ENCODE assay signal across 8 cellular contexts in genomic region chr1:211625040-211625439, GRCh38. TPM values are rescaled to one million over a fixed set of nuclear protein-coding genes. Genes with fewer than 3 reads are reported as not detected.
DNase-seq lines count a peak whose midpoint lies in the region; ATAC-seq and TF ChIP-seq lines count a peak whose summit lies in the region.

No MANE protein-coding gene starts in this region.

- DNase-seq in CD4-positive, CD25-positive, alpha-beta regulatory T cell: peak in 2 of 3 donors; percentile 12 to 21
- no peak for DNase-seq in left lobe of liver (ENCODE audit: low spot score)
- DNase-seq in G401 (ENCODE audit: low spot score): no peak
- no peak for DNase-seq in stimulated activated naive CD8-positive, alpha-beta T cell treated with anti-CD3 and anti-CD28 coated beads, Interleukin-15, amount 100 ng/mL, for 72 hours
- no peak for DNase-seq in NCI-H2107 treated with DMSO at 0.1 percent for 48 hours (lab: John Stamatoyannopoulos, UW; ENCODE audit: unreplicated experiment)

- peaks cover 0 to 5% (median 0%) of the 10 kb centered on the region in 7 donors for H3K9me3 Mint-ChIP-seq in CD4-positive, CD25-positive, alpha-beta regulatory T cell
- H3K9me3 Mint-ChIP-seq in stimulated activated naive CD8-positive, alpha-beta T cell treated with anti-CD3 and anti-CD28 coated beads, Interleukin-15, amount 100 ng/mL, for 72 hours: no peaks in the 10 kb centered on the region

- H3K4me1 Mint-ChIP-seq in CD4-positive, CD25-positive, alpha-beta regulatory T cell: peaks cover 6 to 20% (median 10%) of the 10 kb centered on the region in 4 donors
- peaks cover 10% of the 10 kb centered on the region for H3K4me1 Mint-ChIP-seq in stimulated activated naive CD8-positive, alpha-beta T cell treated with anti-CD3 and anti-CD28 coated beads, Interleukin-15, amount 100 ng/mL, for 72 hours

- H3K27ac ChIP-seq in CD4-positive, CD25-positive, alpha-beta regulatory T cell (ENCODE audit: insufficient read depth, low read length, poor library complexity, severe bottlenecking): no peak overlapping the region
- H3K27ac ChIP-seq in VCaP: no peak overlapping the region

- H3K27me3 Mint-ChIP-seq in CD4-positive, CD25-positive, alpha-beta regulatory T cell: no peaks in the 10 kb centered on the region
- H3K27me3 Mint-ChIP-seq in stimulated activated naive CD8-positive, alpha-beta T cell treated with anti-CD3 and anti-CD28 coated beads, Interleukin-15, amount 100 ng/mL, for 72 hours: peaks cover 8% of the 10 kb centered on the region

- H3K4me3 ChIP-seq in CD4-positive, CD25-positive, alpha-beta regulatory T cell (ENCODE audit: low read depth, low read length): no peak overlapping the region

- in situ Hi-C loops in G401 (cut with HindIII; ENCODE audit: low sequenced_read_pairs): no loop called here

- no peaks in the 10 kb centered on the region for H3K36me3 Mint-ChIP-seq in CD4-positive, CD25-positive, alpha-beta regulatory T cell

- H3K27me3 ChIP-seq in CD4-positive, CD25-positive, alpha-beta regulatory T cell (ENCODE audit: control insufficient read depth, insufficient read depth, low read length): no peaks in the 10 kb centered on the region

- H3K4me1 ChIP-seq in CD4-positive, CD25-positive, alpha-beta regulatory T cell (ENCODE audit: control insufficient read depth, insufficient read depth, low read length, poor library complexity, severe bottlenecking): peaks cover 6% of the 10 kb centered on the region

- no peak overlapping the region for H3K4me3 Mint-ChIP-seq in CD4-positive, CD25-positive, alpha-beta regulatory T cell
- H3K4me3 Mint-ChIP-seq in stimulated activated naive CD8-positive, alpha-beta T cell treated with anti-CD3 and anti-CD28 coated beads, Interleukin-15, amount 100 ng/mL, for 72 hours: no peak overlapping the region

- TF ChIP-seq CTCF in VCaP (conservative IDR thresholded peaks at IDR 0.05): 0 out of 2 replicates have a peak, but pooled peaks have one; percentile 23

- peak overlapping the region in 1 of 3 donors; percentile 1 for H3K27ac Mint-ChIP-seq in CD4-positive, CD25-positive, alpha-beta regulatory T cell
- H3K27ac Mint-ChIP-seq in stimulated activated naive CD8-positive, alpha-beta T cell treated with anti-CD3 and anti-CD28 coated beads, Interleukin-15, amount 100 ng/mL, for 72 hours: no peak overlapping the region

- H3K36me3 ChIP-seq in CD4-positive, CD25-positive, alpha-beta regulatory T cell (ENCODE audit: control insufficient read depth, insufficient read depth, low read length): no peaks in the 10 kb centered on the region

- H3K9me3 ChIP-seq in CD4-positive, CD25-positive, alpha-beta regulatory T cell (ENCODE audit: control insufficient read depth in 2 of 2, low read length in 2 of 2): no peaks in the 10 kb centered on the region

- peak in 1 of 2 donors; percentile 71 for ATAC-seq in CD4-positive, CD25-positive, alpha-beta regulatory T cell (ENCODE audit: low read depth in 2 of 2)
- ATAC-seq in HG02678 (IDR thresholded peaks at IDR 0.05; ENCODE audit: unreplicated experiment): peak; percentile 60
- ATAC-seq in left lobe of liver: peak; percentile 97
- ATAC-seq in stimulated activated naive CD8-positive, alpha-beta T cell treated with anti-CD3 and anti-CD28 coated beads, Interleukin-15, amount 100 ng/mL, for 72 hours: no peak
- ATAC-seq in HG02571 (IDR thresholded peaks at IDR 0.05; ENCODE audit: unreplicated experiment): no peak

RNA-seq across cellular contexts. Expression of gene SLC30A1, which starts 46.1 kb away (rescaled TPM):
- 8.1 TPM for total RNA-seq in CD4-positive, CD25-positive, alpha-beta regulatory T cell
- polyA plus RNA-seq in CD4-positive, CD25-positive, alpha-beta regulatory T cell: 1 to 10 TPM; 1.8 to 4.1 (median 3.0) TPM
- total RNA-seq in left lobe of liver: 48.6 TPM
- 14.3 and 16.6 TPM in 2 replicates for total RNA-seq in G401 (2014; rRNA removed; shearing (Covaris generic))

RNA-seq across cellular contexts. Expression of gene NEK2, which starts 50.4 kb away (rescaled TPM):
- total RNA-seq in CD4-positive, CD25-positive, alpha-beta regulatory T cell: 0.81 TPM
- polyA plus RNA-seq in CD4-positive, CD25-positive, alpha-beta regulatory T cell: 1 to 10 TPM in 3 of 4 donors, under 1 TPM in 1; 0.98 to 1.5 (median 1.5) TPM
- total RNA-seq in left lobe of liver: 0.13 TPM
- 38.2 and 42.5 TPM in 2 replicates for total RNA-seq in G401 (2014; rRNA removed; shearing (Covaris generic))

Comparison
In these comparisons a context has a peak if more than half of its experiments do, and no peak if none do; other contexts are left out.
1. ATAC-seq: peak in HG02678 (single experiment) and left lobe of liver (single experiment); none in stimulated activated naive CD8-positive, alpha-beta T cell treated with anti-CD3 and anti-CD28 coated beads, Interleukin-15, amount 100 ng/mL, for 72 hours (single experiment) and HG02571 (single experiment).
2. DNase-seq: peak in CD4-positive, CD25-positive, alpha-beta regulatory T cell (2 of 3); none in left lobe of liver (single experiment), G401 (single experiment), stimulated activated naive CD8-positive, alpha-beta T cell treated with anti-CD3 and anti-CD28 coated beads, Interleukin-15, amount 100 ng/mL, for 72 hours (0 of 2) and NCI-H2107 treated with DMSO at 0.1 percent for 48 hours (single experiment).
3. RNA of gene NEK2, which starts 50.4 kb away (total RNA-seq): 38.2 to 42.5 TPM in G401; 0.81 TPM in CD4-positive, CD25-positive, alpha-beta regulatory T cell (single experiment) and 0.13 TPM in left lobe of liver (single experiment); every median in the first group is over 10 times any median in the second.